ENCODE assay signal across 29 cellular contexts in the genomic region with DNA sequence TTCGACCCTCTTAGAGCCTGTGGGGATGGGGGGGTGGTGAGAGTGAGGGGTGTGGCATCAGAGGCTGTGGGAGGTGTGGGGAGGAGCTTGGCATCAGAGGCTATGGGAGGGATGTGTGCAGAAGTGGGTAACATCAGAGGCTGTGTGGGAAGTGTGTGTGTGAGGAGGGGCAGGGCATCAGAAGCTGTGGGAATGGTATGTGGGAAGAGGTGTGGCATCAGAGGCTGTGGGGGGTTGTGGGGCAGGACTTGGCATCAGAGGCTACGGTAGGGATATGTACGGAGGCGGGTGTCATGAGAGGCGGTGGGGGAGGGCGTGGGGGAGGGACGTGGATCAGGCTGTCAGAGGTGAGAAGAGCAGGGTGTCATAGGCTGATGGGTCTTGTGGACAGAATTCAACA.
"Had no signal": no experiment of that assay in that cellular context is flagged by ENCODE, and none has a peak within 500 bp of the region (broad histone marks: within the 10 kb centered on the region; RNA-seq: fewer than 3 reads in every experiment).

No MANE protein-coding gene starts in this region.

- H3K4me1 ChIP-seq: ascending aorta had no signal

- H3K36me3 ChIP-seq: ascending aorta, cardiac muscle cell had no signal

- FAIRE-seq: bronchial epithelial cell, TTC549 had no signal

- H3K4me3 ChIP-seq: ascending aorta, cardiac muscle cell had no signal

- H3K27me3 ChIP-seq: ascending aorta, cardiac muscle cell had no signal

- H3K27ac ChIP-seq: ascending aorta, cardiac muscle cell, VCaP had no signal

- DNase-seq: activated B cell treated with CpG ODN at 0.5 μM for 24 hours; activated CD4-positive, alpha-beta memory T cell treated with anti-CD3 and anti-CD28 coated beads for 36 hours; activated CD4-positive, alpha-beta T cell treated with anti-CD3 and anti-CD28 coated beads for 4 hours; activated CD4-positive, alpha-beta T cell treated with anti-CD3 and anti-CD28 coated beads, Interleukin-2, amount 10 ng/mL, durations not matched to agents 24 days and 14 days; activated CD4-positive, alpha-beta T cell treated with anti-CD3 and anti-CD28 coated beads, Interleukin-2, amount 50 U/mL, for 1 hour; activated CD4-positive, alpha-beta T cell treated with anti-CD3 and anti-CD28 coated beads, Interleukin-2, amount 50 U/mL, for 4 hours; activated CD4-positive, CD25-positive, alpha-beta regulatory T cell treated with anti-CD3 and anti-CD28 coated beads, Interleukin-2, amount 50 U/mL, for 72 hours; activated CD8-positive, alpha-beta memory T cell treated with anti-CD3 and anti-CD28 coated beads, Interleukin-2, amount 50 U/mL, for 48 hours; activated CD8-positive, alpha-beta T cell treated with anti-CD3 and anti-CD28 coated beads for 36 hours; activated effector memory CD4-positive, alpha-beta T cell treated with Interleukin-2 at 50 U/mL for 16 hours; activated gamma-delta T cell; activated naive CD4-positive, alpha-beta T cell treated with anti-CD3 and anti-CD28 coated beads, Interleukin-2, amount 10 ng/mL, durations not matched to agents 7 days and 5 days; activated naive CD4-positive, alpha-beta T cell treated with Interleukin-2 at 50 U/mL for 16 hours; activated naive CD8-positive, alpha-beta T cell treated with anti-CD3 and anti-CD28 coated beads, Interleukin-2, amount 10 ng/mL, durations not matched to agents 7 days and 5 days; activated naive CD8-positive, alpha-beta T cell treated with anti-CD3 and anti-CD28 coated beads, Interleukin-2, amount 50 U/mL, for 24 hours; activated T-cell treated with anti-CD3 and anti-CD28 coated beads, Interleukin-2, amount 50 U/mL, for 24 hours; activated T-cell treated with anti-CD3 and anti-CD28 coated beads, Interleukin-2, amount 50 U/mL, for 48 hours; amygdala; anterior cingulate cortex; caudate nucleus; cerebellar nuclear complex; T-helper 1 cell; T-helper 2 cell; T-helper 9 cell had no signal

- H3K9me3 ChIP-seq: ascending aorta had no signal
